ENCODE assay signal across 34 cellular contexts in the genomic region with DNA sequence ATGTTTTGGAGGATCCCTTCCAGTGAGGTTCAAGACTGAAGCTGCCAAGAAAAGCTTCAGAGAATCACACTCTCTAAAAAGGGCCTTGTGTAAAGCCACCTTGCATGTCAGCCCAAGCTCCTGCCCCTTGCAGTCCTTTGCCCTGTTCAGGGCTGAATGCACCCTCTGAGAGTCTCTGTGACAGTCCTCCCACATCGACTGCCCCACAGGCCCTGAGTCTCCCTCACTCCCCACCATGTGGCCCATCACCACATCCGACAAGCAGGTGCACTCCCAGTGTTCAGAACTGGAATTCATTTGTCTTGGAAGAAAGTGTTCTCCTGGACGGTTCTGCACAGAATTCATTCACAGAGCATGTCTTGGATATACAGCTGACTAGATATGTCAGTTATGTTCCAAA. TPM values are rescaled to one million over a fixed set of nuclear protein-coding genes. Genes with fewer than 3 reads are reported as not detected.
DNase-seq lines count a peak whose midpoint lies in the region; ATAC-seq, FAIRE-seq and TF ChIP-seq lines count a peak whose summit lies in the region.
"Had no signal": no experiment of that assay in that cellular context is flagged by ENCODE, and none has a peak within 500 bp of the region (broad histone marks: within the 10 kb centered on the region; RNA-seq: fewer than 3 reads in every experiment).

No MANE protein-coding gene starts in this region.

- H3K23ac ChIP-seq in mesenchymal stem cell (ENCODE audit: low read length in 2 of 2): no peak overlapping the region

- TF ChIP-seq CTCF in left ventricle myocardium inferior (IDR thresholded peaks at IDR 0.05; ENCODE audit: borderline replicate concordance) (no peak), kidney (IDR thresholded peaks at IDR 0.05; ENCODE audit: borderline replicate concordance, extremely low read depth, insufficient read depth) (no peak)

- H2AK5ac ChIP-seq in mesenchymal stem cell (ENCODE audit: low read length, severe bottlenecking): no peak overlapping the region

- H3K4me1 ChIP-seq in Karpas-422 (ENCODE audit: low read length): peaks cover 95% of the 10 kb centered on the region
- H3K4me1 ChIP-seq in left ventricle myocardium inferior: peaks cover 72% of the 10 kb centered on the region
- H3K4me1 ChIP-seq in mesenchymal stem cell (ENCODE audit: control insufficient read depth, insufficient read depth, low read depth, low read length): peaks cover 10% of the 10 kb centered on the region
- H3K4me1 ChIP-seq in kidney (ENCODE audit: control insufficient read depth in 1 of 2, insufficient read depth in 1 of 2, low read depth in 1 of 2, low read length in 2 of 2): no peaks in the 10 kb centered on the region
- H3K4me1 ChIP-seq: gastrocnemius medialis, vagina had no signal

- no peak overlapping the region for H2BK5ac ChIP-seq in mesenchymal stem cell (ENCODE audit: low read depth, low read length, poor library complexity, severe bottlenecking)

- peaks cover 31% of the 10 kb centered on the region for H3K27me3 Mint-ChIP-seq in stimulated activated naive CD8-positive, alpha-beta T cell treated with anti-CD3 and anti-CD28 coated beads, Interleukin-15, amount 100 ng/mL, for 72 hours
- no peaks in the 10 kb centered on the region for H3K27me3 Mint-ChIP-seq in stimulated activated naive B cell treated with anti-CD40 and anti-IgM and Interleukin-4, amounts not matched to agents 10 μg/mL and 1 μg/mL and 100 μg/mL, for 72 hours
- H3K27me3 Mint-ChIP-seq in activated T-cell treated with anti-CD3 and anti-CD28 coated beads, Interleukin-2, amount 50 U/mL, for 72 hours (ENCODE audit: low read depth): peaks cover 29% of the 10 kb centered on the region

- H2BK15ac ChIP-seq in mesenchymal stem cell (ENCODE audit: low read depth, poor library complexity, severe bottlenecking): no peak overlapping the region

- H3K9me3 ChIP-seq in Karpas-422 (ENCODE audit: low read length) (no peaks in the 10 kb centered on the region), left ventricle myocardium inferior (replicated peaks) (no peaks in the 10 kb centered on the region), mesenchymal stem cell (ENCODE audit: control insufficient read depth, low read length) (no peaks in the 10 kb centered on the region), kidney (ENCODE audit: control insufficient read depth in 1 of 2, low read length in 2 of 2) (no peaks in the 10 kb centered on the region)
- H3K9me3 ChIP-seq: gastrocnemius medialis, pancreas, stomach, vagina had no signal

- H3K4me2 ChIP-seq in Karpas-422 (ENCODE audit: low read depth, low read length, poor library complexity, severe bottlenecking) (no peak overlapping the region), mesenchymal stem cell (ENCODE audit: low read length, poor library complexity, severe bottlenecking) (no peak overlapping the region)
- H3K4me2 ChIP-seq: smooth muscle cell had no signal

- no peak overlapping the region for H3K18ac ChIP-seq in mesenchymal stem cell (ENCODE audit: low read depth in 1 of 2, low read length in 2 of 2)

- peaks cover 5% of the 10 kb centered on the region for H3K4me1 Mint-ChIP-seq in stimulated activated naive CD8-positive, alpha-beta T cell treated with anti-CD3 and anti-CD28 coated beads, Interleukin-15, amount 100 ng/mL, for 72 hours
- H3K4me1 Mint-ChIP-seq in stimulated activated naive B cell treated with anti-CD40 and anti-IgM and Interleukin-4, amounts not matched to agents 10 μg/mL and 1 μg/mL and 100 μg/mL, for 72 hours: peaks cover 70 to 82% of the 10 kb centered on the region in 2 donors
- peaks cover 10% of the 10 kb centered on the region for H3K4me1 Mint-ChIP-seq in activated T-cell treated with anti-CD3 and anti-CD28 coated beads, Interleukin-2, amount 50 U/mL, for 72 hours (ENCODE audit: low read depth)

- no peaks in the 10 kb centered on the region for H3K9me2 ChIP-seq in Karpas-422 (replicated peaks; ENCODE audit: insufficient read depth, low read length)

- no peaks in the 10 kb centered on the region for H3K27me3 ChIP-seq in Karpas-422 (ENCODE audit: low read length)
- H3K27me3 ChIP-seq in left ventricle myocardium inferior (ENCODE audit: low read depth): no peaks in the 10 kb centered on the region
- H3K27me3 ChIP-seq in mesenchymal stem cell (ENCODE audit: control insufficient read depth in 1 of 2, insufficient read depth in 1 of 2, low read length in 2 of 2): peaks cover 0 to 6% of the 10 kb centered on the region in 2 experiments
- H3K27me3 ChIP-seq: gastrocnemius medialis, pancreas, stomach, vagina had no signal

- peaks cover 40 to 51% of the 10 kb centered on the region in 2 donors for H3K36me3 Mint-ChIP-seq in stimulated activated naive B cell treated with anti-CD40 and anti-IgM and Interleukin-4, amounts not matched to agents 10 μg/mL and 1 μg/mL and 100 μg/mL, for 72 hours
- H3K36me3 Mint-ChIP-seq in activated T-cell treated with anti-CD3 and anti-CD28 coated beads, Interleukin-2, amount 50 U/mL, for 72 hours (ENCODE audit: insufficient read depth in 2 of 2): no peaks in the 10 kb centered on the region
- H3K36me3 Mint-ChIP-seq: CD8-positive, alpha-beta T cell had no signal

- H3K79me2 ChIP-seq in Karpas-422 (ENCODE audit: low read length): peaks cover 100% of the 10 kb centered on the region

- intact Hi-C loops in left ventricle myocardium inferior (cut with micrococcal nuclease) (no loop called here), kidney (cut with DNase I) (no loop called here)

- H3K4me3 ChIP-seq in Karpas-422 (ENCODE audit: low read length) (no peak overlapping the region), left ventricle myocardium inferior (no peak overlapping the region), mesenchymal stem cell (ENCODE audit: insufficient read depth in 1 of 2, low read depth in 1 of 2, low read length in 2 of 2) (no peak overlapping the region), kidney (ENCODE audit: low read length in 2 of 2) (no peak overlapping the region)
- H3K4me3 ChIP-seq: gastrocnemius medialis, lung, pancreas, smooth muscle cell, stomach, vagina had no signal

- H4K8ac ChIP-seq in mesenchymal stem cell (ENCODE audit: low read length): no peak overlapping the region

- no peak overlapping the region for H3K27ac Mint-ChIP-seq in stimulated activated naive CD8-positive, alpha-beta T cell treated with anti-CD3 and anti-CD28 coated beads, Interleukin-15, amount 100 ng/mL, for 72 hours
- peak overlapping the region; percentile 68 for H3K27ac Mint-ChIP-seq in stimulated activated naive B cell treated with anti-CD40 and anti-IgM and Interleukin-4, amounts not matched to agents 10 μg/mL and 1 μg/mL and 100 μg/mL, for 72 hours
- no peak overlapping the region for H3K27ac Mint-ChIP-seq in activated T-cell treated with anti-CD3 and anti-CD28 coated beads, Interleukin-2, amount 50 U/mL, for 72 hours
- H3K27ac Mint-ChIP-seq: CD8-positive, alpha-beta T cell; T-helper 1 cell treated with Interleukin-12 subunit alpha and Interleukin-12 subunit beta and Interleukin-4 antibody, amounts not matched to agents 30 μg/mL and 1 μg/mL, for 36 hours had no signal

- no peak for DNase-seq in stimulated activated naive CD8-positive, alpha-beta T cell treated with anti-CD3 and anti-CD28 coated beads, Interleukin-15, amount 100 ng/mL, for 72 hours
- DNase-seq in stimulated activated naive CD8-positive, alpha-beta T cell treated with anti-CD3 and anti-CD28 coated beads, Interleukin-15, Interleukin-2, amounts not matched to agents 100 U/mL and 50 U/mL, for 24 hours: no peak
- DNase-seq in Karpas-422: no peak
- no peak for DNase-seq in left ventricle myocardium inferior
- no peak for DNase-seq in stimulated activated naive B cell treated with anti-CD40 and anti-IgM and Interleukin-4, amounts not matched to agents 10 μg/mL and 1 μg/mL and 100 μg/mL, for 72 hours
- no peak for DNase-seq in mesenchymal stem cell
- DNase-seq in activated T-cell treated with anti-CD3 and anti-CD28 coated beads, Interleukin-2, amount 50 U/mL, for 72 hours: no peak
- DNase-seq in kidney: no peak
- DNase-seq: activated CD4-positive, alpha-beta T cell treated with anti-CD3 and anti-CD28 coated beads, Interleukin-2, amount 50 U/mL, for 4 hours; activated T-cell treated with anti-CD3 and anti-CD28 coated beads, Interleukin-2, amount 50 U/mL, for 48 hours; CD8-positive, alpha-beta T cell; cerebellar nuclear complex; gastrocnemius medialis; H9; NCI-H1105; NCI-H187 treated with DMSO at 0.1 percent for 48 hours; NCI-H2171 treated with DMSO at 0.1 percent for 48 hours; NCI-H510A; OCI-M1; pancreas; retina; stimulated activated CD4-positive, alpha-beta T cell treated with anti-CD3 and anti-CD28 coated beads, Interleukin-1b, Interleukin-23, amount 100 ng/mL, for 48 hours; stomach had no signal

- H2AFZ ChIP-seq in Karpas-422 (ENCODE audit: low read length) (no peak overlapping the region), mesenchymal stem cell (ENCODE audit: low read depth, low read length) (no peak overlapping the region)

- no peak overlapping the region for H3K4me3 Mint-ChIP-seq in stimulated activated naive CD8-positive, alpha-beta T cell treated with anti-CD3 and anti-CD28 coated beads, Interleukin-15, amount 100 ng/mL, for 72 hours
- H3K4me3 Mint-ChIP-seq in stimulated activated naive B cell treated with anti-CD40 and anti-IgM and Interleukin-4, amounts not matched to agents 10 μg/mL and 1 μg/mL and 100 μg/mL, for 72 hours: peak overlapping the region in 1 of 2 donors; percentile 26
- no peak overlapping the region for H3K4me3 Mint-ChIP-seq in activated T-cell treated with anti-CD3 and anti-CD28 coated beads, Interleukin-2, amount 50 U/mL, for 72 hours
- H3K4me3 Mint-ChIP-seq: CD8-positive, alpha-beta T cell; H9; neural crest cell; T-helper 1 cell treated with Interleukin-12 subunit alpha and Interleukin-12 subunit beta and Interleukin-4 antibody, amounts not matched to agents 30 μg/mL and 1 μg/mL, for 36 hours had no signal

- 80% methylated on average over 3 of the region's 3 CpGs for whole genome bisulfite sequencing in mesenchymal stem cell

- H2BK120ac ChIP-seq in mesenchymal stem cell (ENCODE audit: low read depth, low read length): no peak overlapping the region

- peaks cover 19% of the 10 kb centered on the region; the same call in 1 of the 2 replicates for H4K20me1 ChIP-seq in Karpas-422 (ENCODE audit: insufficient read depth, low read depth, low read length)

- no peaks in the 10 kb centered on the region for H3K9me3 Mint-ChIP-seq in stimulated activated naive CD8-positive, alpha-beta T cell treated with anti-CD3 and anti-CD28 coated beads, Interleukin-15, amount 100 ng/mL, for 72 hours
- H3K9me3 Mint-ChIP-seq in stimulated activated naive B cell treated with anti-CD40 and anti-IgM and Interleukin-4, amounts not matched to agents 10 μg/mL and 1 μg/mL and 100 μg/mL, for 72 hours: no peaks in the 10 kb centered on the region
- no peaks in the 10 kb centered on the region for H3K9me3 Mint-ChIP-seq in activated T-cell treated with anti-CD3 and anti-CD28 coated beads, Interleukin-2, amount 50 U/mL, for 72 hours
- H3K9me3 Mint-ChIP-seq: CD8-positive, alpha-beta T cell; H9; neural crest cell; T-helper 1 cell treated with Interleukin-12 subunit alpha and Interleukin-12 subunit beta and Interleukin-4 antibody, amounts not matched to agents 30 μg/mL and 1 μg/mL, for 36 hours had no signal

- H3K27ac ChIP-seq in Karpas-422 (ENCODE audit: low read length): peak overlapping the region; percentile 25
- peak overlapping the region; percentile 71 for H3K27ac ChIP-seq in left ventricle myocardium inferior (replicated peaks)
- H3K27ac ChIP-seq in mesenchymal stem cell (ENCODE audit: low read length, poor library complexity, severe bottlenecking): no peak overlapping the region
- H3K27ac ChIP-seq in kidney (ENCODE audit: low read depth in 2 of 2, low read length in 2 of 2): no peak overlapping the region
- H3K27ac ChIP-seq: gastrocnemius medialis, pancreas, RWPE1, stomach, vagina had no signal

- H3K36me3 ChIP-seq in Karpas-422 (ENCODE audit: insufficient read depth, low read length) (peaks cover 82% of the 10 kb centered on the region), left ventricle myocardium inferior (no peaks in the 10 kb centered on the region), mesenchymal stem cell (ENCODE audit: control insufficient read depth in 1 of 2, insufficient read depth in 2 of 2, low read depth in 1 of 2, low read length in 2 of 2) (peaks cover 0 to 2% of the 10 kb centered on the region in 2 experiments), kidney (ENCODE audit: control insufficient read depth in 1 of 2, insufficient read depth in 2 of 2, low read length in 2 of 2) (no peaks in the 10 kb centered on the region)
- H3K36me3 ChIP-seq: gastrocnemius medialis, pancreas, stomach, vagina had no signal

- no peak for FAIRE-seq in kidney (lab: Jason Lieb, UNC)
- FAIRE-seq: A204.1, endothelial cell of umbilical vein, pancreas, TTC549 had no signal

- H2BK12ac ChIP-seq in mesenchymal stem cell (ENCODE audit: low read length in 2 of 2): no peak overlapping the region

- peaks cover 30% of the 10 kb centered on the region for H3K79me1 ChIP-seq in mesenchymal stem cell (replicated peaks; ENCODE audit: low read length, poor library complexity, severe bottlenecking)

- H3K9ac ChIP-seq in Karpas-422 (ENCODE audit: low read length) (no peak overlapping the region), mesenchymal stem cell (ENCODE audit: low read length) (no peak overlapping the region), kidney (ENCODE audit: low read length in 2 of 2) (no peak overlapping the region)

- no peak overlapping the region for H3K4ac ChIP-seq in mesenchymal stem cell (ENCODE audit: low read depth in 1 of 2, low read length in 2 of 2)

- no peak overlapping the region for H4K91ac ChIP-seq in mesenchymal stem cell (ENCODE audit: low read length)

- peak; percentile 20 for ATAC-seq in stimulated activated naive CD8-positive, alpha-beta T cell treated with anti-CD3 and anti-CD28 coated beads, Interleukin-15, amount 100 ng/mL, for 72 hours
- ATAC-seq in stimulated activated naive CD8-positive, alpha-beta T cell treated with anti-CD3 and anti-CD28 coated beads, Interleukin-15, Interleukin-2, amounts not matched to agents 100 U/mL and 50 U/mL, for 24 hours: no peak
- no peak for ATAC-seq in stimulated activated naive B cell treated with anti-CD40 and anti-IgM and Interleukin-4, amounts not matched to agents 10 μg/mL and 1 μg/mL and 100 μg/mL, for 72 hours (replicated peaks)
- ATAC-seq in activated T-cell treated with anti-CD3 and anti-CD28 coated beads, Interleukin-2, amount 50 U/mL, for 72 hours (replicated peaks in 1 of 2): no peak
- ATAC-seq: activated CD4-positive, CD25-positive, alpha-beta regulatory T cell treated with anti-CD3 and anti-CD28 coated beads, Interleukin-2, amount 50 U/mL, for 24 hours; CD8-positive, alpha-beta T cell; gastrocnemius medialis; pancreas had no signal

- no peak overlapping the region for H3K14ac ChIP-seq in mesenchymal stem cell (ENCODE audit: low read length in 2 of 2)

RNA-seq across cellular contexts. Expression of gene BCL11A, which starts 31.0 kb away (rescaled TPM):
- total RNA-seq in Karpas-422 (2014; rRNA removed; shearing (Covaris generic); ENCODE audit: low replicate concordance): 159 and 190 TPM in 2 replicates
- 27.1 TPM for total RNA-seq in left ventricle myocardium inferior
- 1.1 TPM for polyA plus RNA-seq in mesenchymal stem cell (2013, experiment 1 of 2)
- 1.1 TPM for polyA plus RNA-seq in mesenchymal stem cell (2013, experiment 2 of 2)
- 1 to 10 TPM in 1 of 2 donors, under 1 TPM in 1; 1.00 to 1.2 TPM for total RNA-seq in activated T-cell treated with anti-CD3 and anti-CD28 coated beads, Interleukin-2, amount 50 U/mL, for 72 hours
- 8.7 TPM for total RNA-seq in kidney
- polyA plus RNA-seq in kidney (ENCODE audit: insufficient read depth, low read depth, low replicate concordance): 1.4 TPM
- total RNA-seq: M059J had no signal

Comparison
In these comparisons a context has a peak if more than half of its experiments do, and no peak if none do; other contexts are left out.
1. H3K27ac ChIP-seq: peak in Karpas-422 (single experiment) and left ventricle myocardium inferior (single experiment); none in mesenchymal stem cell (single experiment) and kidney (0 of 2).